27 cellular contexts compared by ENCODE assay signal in the genomic region with DNA sequence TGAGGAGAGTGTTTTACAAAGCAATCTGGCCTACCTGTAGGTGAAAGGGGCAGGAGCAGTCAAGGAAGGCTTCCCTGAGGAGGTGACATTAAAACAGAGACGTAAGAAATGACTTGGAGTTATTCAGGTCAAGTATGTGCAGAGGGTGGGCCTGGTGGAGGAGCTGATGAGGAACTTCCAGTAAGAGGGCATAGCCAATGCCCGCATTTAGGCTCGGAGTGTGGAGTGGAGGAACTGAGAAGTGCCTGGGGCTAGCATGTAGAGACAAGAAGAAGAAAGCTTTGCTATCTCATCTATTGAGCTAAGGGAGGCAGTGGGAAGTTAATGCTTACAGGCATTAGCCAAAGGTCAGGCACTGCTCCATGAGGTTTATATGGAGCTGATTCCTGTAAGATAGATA.
"Had no signal": no experiment of that assay in that cellular context is flagged by ENCODE, and none has a peak within 500 bp of the region (broad histone marks: within the 10 kb centered on the region; RNA-seq: fewer than 3 reads in every experiment).

No MANE protein-coding gene starts in this region.

- H3K36me3 ChIP-seq: ascending aorta, SJSA1 had no signal

- H3K4me1 Mint-ChIP-seq: activated CD4-positive, alpha-beta T cell treated with anti-CD3 and anti-CD28 coated beads, Interleukin-2, amount 10 ng/mL, durations not matched to agents 24 days and 14 days; activated naive CD8-positive, alpha-beta T cell treated with anti-CD3 and anti-CD28 coated beads for 36 hours; activated T-helper 17 cell treated with anti-CD3 and anti-CD28 coated beads, Interleukin-2, amount 50 U/mL, for 72 hours had no signal

- H3K27ac Mint-ChIP-seq: activated CD4-positive, alpha-beta T cell treated with anti-CD3 and anti-CD28 coated beads, Interleukin-2, amount 10 ng/mL, durations not matched to agents 24 days and 14 days; activated CD8-positive, alpha-beta T cell treated with anti-CD3 and anti-CD28 coated beads for 36 hours; activated naive CD8-positive, alpha-beta T cell treated with anti-CD3 and anti-CD28 coated beads for 36 hours; activated T-cell treated with anti-CD3 and anti-CD28 coated beads, Interleukin-2, amount 50 U/mL, for 72 hours; activated T-helper 17 cell treated with anti-CD3 and anti-CD28 coated beads, Interleukin-2, amount 50 U/mL, for 72 hours; T-helper 1 cell treated with Interleukin-12 subunit alpha and Interleukin-12 subunit beta and Interleukin-4 antibody, amounts not matched to agents 30 μg/mL and 1 μg/mL, for 36 hours; T-helper 2 cell treated with Interferon-gamma antibody and Interleukin-4, amounts not matched to agents 5 μg/mL and 100 μg/mL, for 36 hours had no signal

- H3K9ac ChIP-seq: SK-N-SH had no signal

- H3K4me2 ChIP-seq: SK-N-SH had no signal

- DNase-seq: activated CD4-positive, alpha-beta T cell treated with anti-CD3 and anti-CD28 coated beads, Interleukin-2, amount 10 ng/mL, durations not matched to agents 24 days and 14 days; activated CD4-positive, alpha-beta T cell treated with anti-CD3 and anti-CD28 coated beads, Interleukin-2, amount 50 U/mL, for 4 hours; activated CD8-positive, alpha-beta T cell treated with anti-CD3 and anti-CD28 coated beads for 36 hours; activated effector memory CD4-positive, alpha-beta T cell treated with anti-CD3 and anti-CD28 coated beads, Interleukin-2, amount 50 U/mL, for 16 hours; activated naive CD4-positive, alpha-beta T cell; activated naive CD4-positive, alpha-beta T cell treated with anti-CD3 and anti-CD28 coated beads, Interleukin-2, amount 50 U/mL, for 16 hours; activated naive CD8-positive, alpha-beta T cell treated with anti-CD3 and anti-CD28 coated beads for 36 hours; activated T-cell treated with anti-CD3 and anti-CD28 coated beads, Interleukin-2, amount 50 U/mL, for 1 hour; activated T-cell treated with anti-CD3 and anti-CD28 coated beads, Interleukin-2, amount 50 U/mL, for 72 hours; amygdala; NCI-H1092 treated with DMSO at 0.1 percent for 48 hours; NCI-H146; NCI-H187; NCI-H2029 treated with DMSO at 0.1 percent for 48 hours; NCI-H2107; NCI-H2171; NCI-H510A; NCI-H526 treated with DMSO at 0.1 percent for 48 hours; OCI-M1; SHP77 treated with DMSO at 0.1 percent for 48 hours; SK-N-SH had no signal

- H3K4me1 ChIP-seq: ascending aorta, SJSA1 had no signal

- H3K4me3 ChIP-seq: ascending aorta, SJSA1 had no signal

- H3K36me3 Mint-ChIP-seq: activated naive CD8-positive, alpha-beta T cell treated with anti-CD3 and anti-CD28 coated beads for 36 hours had no signal

- H3K27ac ChIP-seq: ascending aorta, SJSA1 had no signal

- FAIRE-seq: TTC549 had no signal

- H3K4me3 Mint-ChIP-seq: activated CD4-positive, alpha-beta T cell treated with anti-CD3 and anti-CD28 coated beads, Interleukin-2, amount 10 ng/mL, durations not matched to agents 24 days and 14 days; activated CD8-positive, alpha-beta T cell treated with anti-CD3 and anti-CD28 coated beads for 36 hours; activated naive CD8-positive, alpha-beta T cell treated with anti-CD3 and anti-CD28 coated beads for 36 hours; activated T-cell treated with anti-CD3 and anti-CD28 coated beads, Interleukin-2, amount 50 U/mL, for 72 hours; activated T-helper 17 cell treated with anti-CD3 and anti-CD28 coated beads, Interleukin-2, amount 50 U/mL, for 72 hours; T-helper 1 cell treated with Interleukin-12 subunit alpha and Interleukin-12 subunit beta and Interleukin-4 antibody, amounts not matched to agents 30 μg/mL and 1 μg/mL, for 36 hours; T-helper 2 cell treated with Interferon-gamma antibody and Interleukin-4, amounts not matched to agents 5 μg/mL and 100 μg/mL, for 36 hours had no signal

- H3K27me3 Mint-ChIP-seq: activated CD4-positive, alpha-beta T cell treated with anti-CD3 and anti-CD28 coated beads, Interleukin-2, amount 10 ng/mL, durations not matched to agents 24 days and 14 days; activated CD8-positive, alpha-beta T cell treated with anti-CD3 and anti-CD28 coated beads for 36 hours; activated naive CD8-positive, alpha-beta T cell treated with anti-CD3 and anti-CD28 coated beads for 36 hours had no signal

- H3K27me3 ChIP-seq: ascending aorta, SJSA1 had no signal

- H3K9me3 ChIP-seq: ascending aorta, SJSA1, SK-N-SH had no signal

- H3K9me3 Mint-ChIP-seq: activated CD4-positive, alpha-beta T cell treated with anti-CD3 and anti-CD28 coated beads, Interleukin-2, amount 10 ng/mL, durations not matched to agents 24 days and 14 days; activated CD8-positive, alpha-beta T cell treated with anti-CD3 and anti-CD28 coated beads for 36 hours; activated naive CD8-positive, alpha-beta T cell treated with anti-CD3 and anti-CD28 coated beads for 36 hours; T-helper 1 cell treated with Interleukin-12 subunit alpha and Interleukin-12 subunit beta and Interleukin-4 antibody, amounts not matched to agents 30 μg/mL and 1 μg/mL, for 36 hours; T-helper 2 cell treated with Interferon-gamma antibody and Interleukin-4, amounts not matched to agents 5 μg/mL and 100 μg/mL, for 36 hours had no signal

- ATAC-seq: activated CD8-positive, alpha-beta T cell treated with anti-CD3 and anti-CD28 coated beads for 36 hours; activated T-cell treated with anti-CD3 and anti-CD28 coated beads, Interleukin-2, amount 50 U/mL, for 72 hours; activated T-helper 17 cell treated with anti-CD3 and anti-CD28 coated beads, Interleukin-2, amount 50 U/mL, for 72 hours had no signal
